In genomic region chr11:106281455-106282173, GRCh38 we compare ENCODE assay signal across 16 cellular contexts.
DNase-seq lines count a peak whose midpoint lies in the region; ATAC-seq and TF ChIP-seq lines count a peak whose summit lies in the region.
"Had no signal": no experiment of that assay in that cellular context is flagged by ENCODE, and none has a peak within 500 bp of the region (broad histone marks: within the 10 kb centered on the region; RNA-seq: fewer than 3 reads in every experiment).

No MANE protein-coding gene starts in this region.

- DNase-seq in MCF 10A (ENCODE audit: unreplicated experiment) (peak; percentile 84), breast epithelium (ENCODE audit: low spot score in 2 of 2) (no peak), RWPE2 (ENCODE audit: low spot score) (no peak), smooth muscle cell (lab: John Stamatoyannopoulos, UW; ENCODE audit: unreplicated experiment) (no peak), type B pancreatic cell (ENCODE audit: extremely low spot score, unreplicated experiment) (no peak), superior temporal gyrus (ENCODE audit: extremely low spot score) (no peak), amygdala (lab: John Stamatoyannopoulos, UW) (no peak)
- DNase-seq: activated CD4-positive, alpha-beta T cell treated with anti-CD3 and anti-CD28 coated beads for 4 hours; DMS79 treated with DMSO at 0.1 percent for 48 hours; NCI-H1694; stimulated activated CD8-positive, alpha-beta memory T cell treated with anti-CD3 and anti-CD28 coated beads, Interleukin-4, amount 100 ng/mL, for 48 hours; T-cell; upper lobe of left lung had no signal

- H3K9me3 ChIP-seq in breast epithelium (no peaks in the 10 kb centered on the region), RWPE2 (ENCODE audit: severe bottlenecking) (no peaks in the 10 kb centered on the region), smooth muscle cell (replicated peaks; ENCODE audit: low read depth) (no peaks in the 10 kb centered on the region)
- H3K9me3 ChIP-seq: upper lobe of left lung had no signal

- H3K27ac ChIP-seq in breast epithelium = no peak overlapping the region
- peak overlapping the region; percentile 78 for H3K27ac ChIP-seq in RWPE2 (ENCODE audit: poor library complexity, severe bottlenecking)
- peak overlapping the region; percentile 70 for H3K27ac ChIP-seq in smooth muscle cell (ENCODE audit: low read depth)
- H3K27ac ChIP-seq: 22Rv1, upper lobe of left lung had no signal

- H3K36me3 ChIP-seq in breast epithelium = no peaks in the 10 kb centered on the region
- no peaks in the 10 kb centered on the region for H3K36me3 ChIP-seq in RWPE2 (ENCODE audit: low read depth)
- H3K36me3 ChIP-seq in smooth muscle cell (ENCODE audit: low read depth) = no peaks in the 10 kb centered on the region
- H3K36me3 ChIP-seq: upper lobe of left lung had no signal

- no peaks in the 10 kb centered on the region for H3F3A ChIP-seq in smooth muscle cell (ENCODE audit: low read depth)

- peak overlapping the region; percentile 66 for H3K9ac ChIP-seq in smooth muscle cell (ENCODE audit: low read depth)

- H3K4me1 ChIP-seq in breast epithelium (no peaks in the 10 kb centered on the region), RWPE2 (ENCODE audit: insufficient read depth, poor library complexity, severe bottlenecking) (peaks cover 13% of the 10 kb centered on the region), smooth muscle cell (ENCODE audit: low read depth) (peaks cover 11% of the 10 kb centered on the region)
- H3K4me1 ChIP-seq: upper lobe of left lung had no signal

- H3K4me1 Mint-ChIP-seq in MCF 10A (ENCODE audit: insufficient read depth, unreplicated experiment) (peaks cover 23% of the 10 kb centered on the region), type B pancreatic cell (ENCODE audit: unreplicated experiment) (no peaks in the 10 kb centered on the region)
- H3K4me1 Mint-ChIP-seq: IgD-negative memory B cell, T-cell had no signal

- H3K4me3 Mint-ChIP-seq in MCF 10A (ENCODE audit: unreplicated experiment) (no peak overlapping the region), type B pancreatic cell (no peak overlapping the region)
- H3K4me3 Mint-ChIP-seq: IgD-negative memory B cell, T-cell had no signal

- H3K79me2 ChIP-seq in smooth muscle cell (ENCODE audit: low read depth) = no peaks in the 10 kb centered on the region

- no peaks in the 10 kb centered on the region for H4K20me1 ChIP-seq in smooth muscle cell (ENCODE audit: low read depth)

- 95% methylated on average over 3 of the region's 3 CpGs for WGBS in smooth muscle cell (ENCODE audit: low lambda C conversion rate)

- H3K4me2 ChIP-seq in smooth muscle cell = peak overlapping the region; percentile 9

- H3K27ac Mint-ChIP-seq in MCF 10A (ENCODE audit: low read depth, unreplicated experiment) (peak overlapping the region; percentile 95), type B pancreatic cell (no peak overlapping the region)
- H3K27ac Mint-ChIP-seq: IgD-negative memory B cell, T-cell had no signal

- CTCF ChIA-PET in MCF 10A (lab: Yijun Ruan, JAX) = interaction anchor here (0.6 to 1.4 kb wide), 2 partner anchors 129 to 338 kb away, joined by 3 to 4 read pairs; no protein-coding TSS in a partner anchor

- H3K27me3 ChIP-seq in breast epithelium (no peaks in the 10 kb centered on the region), RWPE2 (ENCODE audit: insufficient read depth, poor library complexity, severe bottlenecking) (no peaks in the 10 kb centered on the region), smooth muscle cell (ENCODE audit: low read depth) (no peaks in the 10 kb centered on the region)
- H3K27me3 ChIP-seq: upper lobe of left lung had no signal

- H3K27me3 Mint-ChIP-seq in MCF 10A (ENCODE audit: insufficient read depth, unreplicated experiment) = no peaks in the 10 kb centered on the region
- H3K27me3 Mint-ChIP-seq in type B pancreatic cell = no peaks in the 10 kb centered on the region
- H3K27me3 Mint-ChIP-seq: IgD-negative memory B cell had no signal

- H3K36me3 Mint-ChIP-seq in MCF 10A (ENCODE audit: insufficient read depth, unreplicated experiment) (no peaks in the 10 kb centered on the region), type B pancreatic cell (no peaks in the 10 kb centered on the region)
- H3K36me3 Mint-ChIP-seq: IgD-negative memory B cell, T-cell had no signal

- intact Hi-C loops in MCF 10A (cut with micrococcal nuclease) (no loop called here), breast epithelium (cut with DNase I; ENCODE audit: low total_unique reads) (no loop called here)

- TF ChIP-seq POLR2A in breast epithelium (IDR thresholded peaks at IDR 0.05) = no peak

- ATAC-seq in RWPE2 (ENCODE audit: low read depth) (peak; percentile 97), esophagus mucosa (peak; percentile 93)
- ATAC-seq: T-cell had no signal

- peaks cover 12% of the 10 kb centered on the region for H3K9me3 Mint-ChIP-seq in MCF 10A (ENCODE audit: unreplicated experiment)
- no peaks in the 10 kb centered on the region for H3K9me3 Mint-ChIP-seq in type B pancreatic cell

- TF ChIP-seq CTCF in MCF 10A (IDR thresholded peaks at IDR 0.05; ENCODE audit: unreplicated experiment) (no peak), breast epithelium (IDR thresholded peaks at IDR 0.05) (no peak), RWPE2 (IDR thresholded peaks at IDR 0.05; ENCODE audit: poor library complexity, severe bottlenecking) (no peak), smooth muscle cell (IDR thresholded peaks at IDR 0.05; ENCODE audit: borderline replicate concordance, insufficient read depth, poor library complexity, severe bottlenecking) (no peak), type B pancreatic cell (conservative IDR thresholded peaks at IDR 0.05) (no peak)

- POLR2A ChIA-PET in MCF 10A (lab: Yijun Ruan, JAX) = interaction anchor here (0.5 to 1.8 kb wide), 6 partner anchors 11 to 439 kb away, joined by 3 to 4 read pairs (median 3); no protein-coding TSS in a partner anchor

- no peak overlapping the region for H3K4me3 ChIP-seq in breast epithelium
- H3K4me3 ChIP-seq in RWPE2 (ENCODE audit: severe bottlenecking) = no peak overlapping the region
- no peak overlapping the region for H3K4me3 ChIP-seq in smooth muscle cell
- H3K4me3 ChIP-seq: upper lobe of left lung had no signal

- TSS peak; percentile 87 for BruUV-seq in MCF 10A (replicated peaks; lab: Mats Ljungman, UMichigan)

- H2AFZ ChIP-seq in smooth muscle cell (ENCODE audit: low read depth) = no peak overlapping the region

Comparison
In these comparisons a context has a peak if more than half of its experiments do, and no peak if none do; other contexts are left out.
1. H3K27ac ChIP-seq: peak in RWPE2 (single experiment) and smooth muscle cell (single experiment); none in breast epithelium (0 of 2).